Comparison of ENCODE assay signal across 14 cellular contexts in genomic region chr11:93820085-93820710, GRCh38. TPM values are rescaled to one million over a fixed set of nuclear protein-coding genes. Genes with fewer than 3 reads are reported as not detected.
"Had no signal": no experiment of that assay in that cellular context is flagged by ENCODE, and none has a peak within 500 bp of the region (broad histone marks: within the 10 kb centered on the region; RNA-seq: fewer than 3 reads in every experiment).

No MANE protein-coding gene starts in this region.

- H3K36me3 Mint-ChIP-seq: natural killer cell treated with Interleukin-12 subunit alpha and Interleukin-12 subunit beta and Interleukin-15 and Interleukin-18, amount 100 ng/mL, for 72 hours had no signal

- DNase-seq: activated CD4-positive, alpha-beta T cell treated with anti-CD3 and anti-CD28 coated beads for 1 hour; activated CD4-positive, alpha-beta T cell treated with anti-CD3 and anti-CD28 coated beads, Interleukin-2, amount 50 U/mL, for 4 hours; activated naive CD4-positive, alpha-beta T cell treated with anti-CD3 and anti-CD28 coated beads, Interleukin-2, amount 10 ng/mL, durations not matched to agents 7 days and 5 days; activated T-cell treated with anti-CD3 and anti-CD28 coated beads for 4 hours; right cardiac atrium; stomach; T-helper 1 cell; upper lobe of right lung had no signal

- H3K4me1 Mint-ChIP-seq: activated naive CD4-positive, alpha-beta T cell treated with anti-CD3 and anti-CD28 coated beads, Interleukin-2, amount 10 ng/mL, durations not matched to agents 7 days and 5 days had no signal

- H3K36me3 ChIP-seq: prostate gland had no signal

- H3K27me3 ChIP-seq: stomach, upper lobe of right lung had no signal

- H3K27me3 Mint-ChIP-seq: activated naive CD4-positive, alpha-beta T cell treated with anti-CD3 and anti-CD28 coated beads, Interleukin-2, amount 10 ng/mL, durations not matched to agents 7 days and 5 days had no signal

- H3K4me3 ChIP-seq: prostate gland, skin epidermis, stomach, thoracic aorta, upper lobe of right lung had no signal

- ATAC-seq: upper lobe of right lung had no signal

- H3K9me3 ChIP-seq: prostate gland, stomach, thoracic aorta, upper lobe of right lung had no signal

- H3K4me1 ChIP-seq: prostate gland, upper lobe of right lung had no signal

- H3K9me3 Mint-ChIP-seq: activated naive CD4-positive, alpha-beta T cell treated with anti-CD3 and anti-CD28 coated beads, Interleukin-2, amount 10 ng/mL, durations not matched to agents 7 days and 5 days; natural killer cell treated with Interleukin-12 subunit alpha and Interleukin-12 subunit beta and Interleukin-15 and Interleukin-18, amount 100 ng/mL, for 72 hours had no signal

- H3K27ac ChIP-seq: prostate gland, skin epidermis, stomach, thoracic aorta, upper lobe of right lung had no signal

- H3K27ac Mint-ChIP-seq: activated naive CD4-positive, alpha-beta T cell treated with anti-CD3 and anti-CD28 coated beads, Interleukin-2, amount 10 ng/mL, durations not matched to agents 7 days and 5 days; natural killer cell treated with Interleukin-12 subunit alpha and Interleukin-12 subunit beta and Interleukin-15 and Interleukin-18, amount 100 ng/mL, for 72 hours had no signal

- H3K4me3 Mint-ChIP-seq: activated naive CD4-positive, alpha-beta T cell treated with anti-CD3 and anti-CD28 coated beads, Interleukin-2, amount 10 ng/mL, durations not matched to agents 7 days and 5 days; natural killer cell treated with Interleukin-12 subunit alpha and Interleukin-12 subunit beta and Interleukin-15 and Interleukin-18, amount 100 ng/mL, for 72 hours had no signal

RNA-seq across cellular contexts. Expression of gene VSTM5, which starts 30.2 kb away (rescaled TPM):
- total RNA-seq: glomerular endothelial cell; mesenteric fat pad; natural killer cell treated with Interleukin-12 subunit alpha and Interleukin-12 subunit beta and Interleukin-15 and Interleukin-18, amount 100 ng/mL, for 72 hours; thoracic aorta; upper lobe of right lung had no signal
